In genomic region chr15:67480741-67481140, GRCh38 we compare ENCODE assay signal across 21 cellular contexts.
"Had no signal": no experiment of that assay in that cellular context is flagged by ENCODE, and none has a peak within 500 bp of the region (broad histone marks: within the 10 kb centered on the region; RNA-seq: fewer than 3 reads in every experiment).

No MANE protein-coding gene starts in this region.

- H3K4me3 ChIP-seq: ascending aorta, body of pancreas had no signal

- DNase-seq: activated CD4-positive, alpha-beta T cell treated with anti-CD3 and anti-CD28 coated beads for 4 hours; activated CD8-positive, alpha-beta memory T cell treated with anti-CD3 and anti-CD28 coated beads, Interleukin-2, amount 50 U/mL, for 48 hours; activated CD8-positive, alpha-beta T cell treated with anti-CD3 and anti-CD28 coated beads, Interleukin-2, amount 10 ng/mL, durations not matched to agents 7 days and 5 days; activated naive CD4-positive, alpha-beta T cell treated with anti-CD3 and anti-CD28 coated beads, Interleukin-2, amount 50 U/mL, for 16 hours; activated naive CD8-positive, alpha-beta T cell treated with anti-CD3 and anti-CD28 coated beads, Interleukin-2, amount 10 ng/mL, durations not matched to agents 7 days and 5 days; activated T-cell treated with anti-CD3 and anti-CD28 coated beads, Interleukin-2, amount 50 U/mL, for 1 hour; amniotic stem cell; body of pancreas; NCI-H1048; NCI-H1417; NCI-H1694; NCI-H2029; NCI-H2107; NCI-H2171 treated with DMSO at 0.1 percent for 48 hours; NCI-H226; NCI-H510A; NCI-H526 treated with DMSO at 0.1 percent for 48 hours; NK-92 treated with Interleukin-12 subunit alpha and Interleukin-12 subunit beta, amount 100 ng/mL, for 24 hours; OCI-M1; RPMI8226 had no signal

- H3K9me3 ChIP-seq: ascending aorta, body of pancreas had no signal

- H3K27ac ChIP-seq: ascending aorta, body of pancreas had no signal

- H3K4me1 ChIP-seq: ascending aorta, body of pancreas had no signal

- H3K36me3 ChIP-seq: ascending aorta had no signal

- H3K27me3 ChIP-seq: ascending aorta, body of pancreas had no signal
